8 cellular contexts compared by ENCODE assay signal in the genomic region with DNA sequence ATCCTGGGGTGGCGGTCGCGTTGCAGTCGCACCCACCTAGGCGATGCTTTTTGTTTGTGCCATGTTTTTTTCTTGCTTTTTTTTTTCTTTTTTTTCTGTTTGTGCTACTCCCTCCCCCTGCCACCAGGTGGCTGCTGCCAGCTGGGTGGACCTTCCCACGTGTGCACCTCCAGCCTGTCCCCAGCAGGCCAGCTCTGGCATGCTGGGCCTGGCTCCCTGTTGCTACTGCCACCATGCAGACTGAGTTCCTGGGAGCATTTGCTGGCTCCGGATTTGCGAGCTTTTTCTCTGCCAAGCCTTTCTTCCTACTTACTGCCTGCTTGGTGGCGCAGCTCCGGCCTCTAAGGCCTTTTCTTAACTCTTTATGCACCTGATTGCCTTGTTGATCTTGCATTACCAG.
A peak's percentile ranks its signal among the peaks of the same experiment; 100 is the strongest.
DNase-seq lines count a peak whose midpoint lies in the region; ATAC-seq and TF ChIP-seq lines count a peak whose summit lies in the region.

No MANE protein-coding gene starts in this region.

- WGBS in testis, 2 donors: 34 to 35% methylated on average over 10 of the region's 10 CpGs

- no peak for TF ChIP-seq POLR2A in testis (IDR thresholded peaks at IDR 0.05)

- no peak overlapping the region for H3K27ac ChIP-seq in testis

- TF ChIP-seq CTCF in foreskin fibroblast (IDR thresholded peaks at IDR 0.05; ENCODE audit: low read depth, low read length) (peak; percentile 47), testis (IDR thresholded peaks at IDR 0.05) (peak in 2 of 3 experiments; percentile 14 to 52)

- DNase-seq in DMS 273 treated with DMSO at 0.1 percent for 48 hours (lab: John Stamatoyannopoulos, UW) (peak; percentile 48), GM19238 (ENCODE audit: insufficient read length, low spot score) (peak; percentile 22), RPMI7951 (ENCODE audit: low read depth) (peak; percentile 39), foreskin fibroblast (peak; percentile 15 to 53), testis (peak; percentile 40), GF-D8 (lab: John Stamatoyannopoulos, UW) (no peak)
- DNase-seq in activated CD8-positive, alpha-beta memory T cell treated with anti-CD3 and anti-CD28 coated beads, Interleukin-2, amount 50 U/mL, for 48 hours: no peak

- H3K36me3 ChIP-seq in testis (ENCODE audit: low read depth, missing control alignments): no peaks in the 10 kb centered on the region

- intact Hi-C loops in testis (cut with DNase I; ENCODE audit: low total_unique reads): no loop called here

- H3K27me3 ChIP-seq in testis: no peaks in the 10 kb centered on the region

- no peaks in the 10 kb centered on the region for H3K9me3 ChIP-seq in testis

- ATAC-seq in HG03095 (IDR thresholded peaks at IDR 0.05; ENCODE audit: unreplicated experiment): peak; percentile 77

- H3K4me1 ChIP-seq in testis: no peaks in the 10 kb centered on the region

- H3K4me3 ChIP-seq in foreskin fibroblast (ENCODE audit: low read depth in 1 of 2, low read length in 2 of 2) (no peak overlapping the region), testis (no peak overlapping the region)

Comparison
In these comparisons a context has a peak if more than half of its experiments do, and no peak if none do; other contexts are left out.
1. DNase-seq: peak in DMS 273 treated with DMSO at 0.1 percent for 48 hours (single experiment), GM19238 (single experiment), RPMI7951 (single experiment), foreskin fibroblast (2 of 2) and testis (single experiment); none in GF-D8 (single experiment) and activated CD8-positive, alpha-beta memory T cell treated with anti-CD3 and anti-CD28 coated beads, Interleukin-2, amount 50 U/mL, for 48 hours (single experiment).